Comparison of ENCODE assay signal across 8 cellular contexts in the genomic region with DNA sequence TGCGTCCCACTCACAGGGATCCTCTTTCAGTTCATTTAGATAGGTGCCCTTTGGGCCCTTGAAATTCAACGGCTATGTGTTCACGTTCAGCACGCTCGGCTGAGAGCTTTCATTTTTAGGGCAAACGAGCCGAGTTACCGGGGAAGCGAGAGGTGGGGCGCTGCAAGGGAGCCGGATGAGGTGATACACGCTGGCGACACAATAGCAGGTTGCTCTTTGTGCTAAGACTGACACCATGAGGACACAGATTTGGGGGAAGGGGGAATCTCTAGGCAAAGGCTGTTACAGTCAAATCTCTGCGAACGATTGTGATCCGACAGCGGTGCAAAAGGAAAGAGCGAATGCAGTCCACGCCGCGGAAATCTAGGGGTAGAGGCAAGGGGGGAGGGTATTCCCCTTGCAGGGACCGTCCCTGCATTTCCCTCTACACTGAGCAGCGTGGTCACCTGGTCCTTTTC. TPM values are rescaled to one million over a fixed set of nuclear protein-coding genes. Genes with fewer than 3 reads are reported as not detected.
DNase-seq lines count a peak whose midpoint lies in the region; ATAC-seq and TF ChIP-seq lines count a peak whose summit lies in the region.

No MANE protein-coding gene starts in this region.

- peaks cover 28 to 66% (median 37%) of the 10 kb centered on the region in 4 donors for H3K4me1 Mint-ChIP-seq in CD4-positive, alpha-beta memory T cell
- H3K4me1 Mint-ChIP-seq in endodermal cell (peaks cover 26% of the 10 kb centered on the region), neural crest cell (peaks cover 39% of the 10 kb centered on the region)

- peaks cover 0 to 39% of the 10 kb centered on the region in 2 donors for H3K36me3 Mint-ChIP-seq in CD4-positive, alpha-beta memory T cell
- H3K36me3 Mint-ChIP-seq in endodermal cell (ENCODE audit: low read depth) (no peaks in the 10 kb centered on the region), neural crest cell (ENCODE audit: low read depth) (peaks cover 2% of the 10 kb centered on the region)

- peak overlapping the region; percentile 88 for H3K9ac ChIP-seq in endodermal cell (ENCODE audit: extremely low read depth, low read length, poor library complexity, severe bottlenecking)

- 0% methylated on average over 14 to 23 of the region's 23 CpGs for WGBS in endodermal cell (ENCODE audit: insufficient coverage in 1 of 2, insufficient read length in 1 of 2), 2 experiments

- peak in 3 of 5 donors; percentile 87 to 88 (median 87) for DNase-seq in CD4-positive, alpha-beta memory T cell
- DNase-seq in T-helper 22 cell (ENCODE audit: low read depth) (peak; percentile 62), endodermal cell (no peak), neural crest cell (ENCODE audit: low read depth, low spot score) (no peak), dermis blood vessel endothelial cell (no peak), retina (no peak)

- POLR2A ChIA-PET in CD4-positive, alpha-beta memory T cell (lab: Charles Lee; ENCODE audit: partially characterized antibody) = interaction anchor here (0.6 to 7.7 kb wide), 38 partner anchors 11 to 1439 kb away, joined by 3 to 158 read pairs (median 6); a partner anchor contains a TSS

- ATAC-seq in GM19035 (IDR thresholded peaks at IDR 0.05; ENCODE audit: unreplicated experiment) (peak; percentile 14), HG03342 (IDR thresholded peaks at IDR 0.05; ENCODE audit: unreplicated experiment) (peak; percentile 13)

- CTCF ChIA-PET in CD4-positive, alpha-beta memory T cell (lab: Charles Lee; ENCODE audit: partially characterized antibody) = interaction anchor here (0.9 to 10.6 kb wide), 17 partner anchors 9 to 973 kb away, joined by 3 to 225 read pairs (median 7); a partner anchor contains a TSS

- H3K4me3 Mint-ChIP-seq in CD4-positive, alpha-beta memory T cell = peak overlapping the region; percentile 95 to 99 (median 97)
- H3K4me3 Mint-ChIP-seq in endodermal cell = peak overlapping the region; percentile 90
- H3K4me3 Mint-ChIP-seq in neural crest cell = peak overlapping the region; percentile 98

- H3K27ac ChIP-seq in CD4-positive, alpha-beta memory T cell (ENCODE audit: low read depth, low read length) = peak overlapping the region; percentile 69
- H3K27ac ChIP-seq in endodermal cell (ENCODE audit: low read depth, low read length) = peak overlapping the region; percentile 90

- H3K27me3 Mint-ChIP-seq in CD4-positive, alpha-beta memory T cell = peaks cover 0 to 3% of the 10 kb centered on the region in 2 donors
- H3K27me3 Mint-ChIP-seq in endodermal cell (ENCODE audit: insufficient read depth) (peaks cover 5% of the 10 kb centered on the region), neural crest cell (ENCODE audit: low read depth) (peaks cover 10% of the 10 kb centered on the region)

- peak overlapping the region; percentile 93 to 99 (median 96) for H3K27ac Mint-ChIP-seq in CD4-positive, alpha-beta memory T cell
- H3K27ac Mint-ChIP-seq in endodermal cell (peak overlapping the region; percentile 96), neural crest cell (ENCODE audit: unreplicated experiment) (peak overlapping the region; percentile 99)

- H3K4me3 ChIP-seq in CD4-positive, alpha-beta memory T cell (ENCODE audit: low read length in 2 of 2) = peak overlapping the region; percentile 91 to 95
- peak overlapping the region; percentile 98 for H3K4me3 ChIP-seq in endodermal cell (ENCODE audit: low read length)

- H3K4me1 ChIP-seq in CD4-positive, alpha-beta memory T cell (ENCODE audit: insufficient read depth, low read length) = peaks cover 40% of the 10 kb centered on the region
- peaks cover 3% of the 10 kb centered on the region for H3K4me1 ChIP-seq in endodermal cell (ENCODE audit: control insufficient read depth, insufficient read depth, low read length)

- no peaks in the 10 kb centered on the region for H3K9me3 ChIP-seq in CD4-positive, alpha-beta memory T cell (ENCODE audit: control insufficient read depth in 1 of 2, low read length in 2 of 2)
- H3K9me3 ChIP-seq in endodermal cell (ENCODE audit: control insufficient read depth, low read length) = no peaks in the 10 kb centered on the region

- H3K27me3 ChIP-seq in CD4-positive, alpha-beta memory T cell (ENCODE audit: insufficient read depth, low read length) = no peaks in the 10 kb centered on the region
- H3K27me3 ChIP-seq in endodermal cell (ENCODE audit: control insufficient read depth, insufficient read depth, low read length, poor library complexity, severe bottlenecking) = no peaks in the 10 kb centered on the region

- intact Hi-C loops in CD4-positive, alpha-beta memory T cell (cut with micrococcal nuclease) = loop anchor here (1.0 to 10.0 kb wide), 13 partner anchors 44 to 1838 kb away; a partner anchor contains a TSS

- H3K36me3 ChIP-seq in CD4-positive, alpha-beta memory T cell (ENCODE audit: insufficient read depth, low read length) = no peaks in the 10 kb centered on the region
- no peaks in the 10 kb centered on the region for H3K36me3 ChIP-seq in endodermal cell (ENCODE audit: control insufficient read depth, insufficient read depth, low read length)

- peaks cover 0 to 2% (median 0%) of the 10 kb centered on the region in 8 donors for H3K9me3 Mint-ChIP-seq in CD4-positive, alpha-beta memory T cell
- H3K9me3 Mint-ChIP-seq in endodermal cell (no peaks in the 10 kb centered on the region), neural crest cell (no peaks in the 10 kb centered on the region)

- TF ChIP-seq CTCF in endodermal cell (conservative IDR thresholded peaks at IDR 0.05) (no peak), neural crest cell (conservative IDR thresholded peaks at IDR 0.05) (no peak)

RNA-seq across cellular contexts. Expression of a gene that starts 0.7 kb away (rescaled TPM):
- 1 to 10 TPM; 1.0 to 1.3 TPM for total RNA-seq in CD4-positive, alpha-beta memory T cell
- polyA plus RNA-seq in CD4-positive, alpha-beta memory T cell = under 1 TPM in 1 of 2 donors, not detected in 1; 0.09 TPM
- total RNA-seq in endodermal cell = under 1 TPM; 0.49 to 0.51 TPM
- polyA plus RNA-seq in endodermal cell (2013, experiment 1 of 2) = 0.78 TPM
- 0.91 TPM for polyA plus RNA-seq in endodermal cell (2013, experiment 2 of 2)
- total RNA-seq in neural crest cell = 0.98 and 1.1 TPM in 2 replicates
- total RNA-seq in dermis blood vessel endothelial cell = 0.17 and 0.47 TPM in 2 replicates

RNA-seq across cellular contexts. Expression of a gene that starts 0.8 kb away (rescaled TPM):
- total RNA-seq in CD4-positive, alpha-beta memory T cell = 10 to 100 TPM; 78.7 to 84.8 TPM
- 10 to 100 TPM; 25.1 to 36.9 TPM for polyA plus RNA-seq in CD4-positive, alpha-beta memory T cell
- 10 to 100 TPM; 41.7 to 45.0 TPM for total RNA-seq in endodermal cell
- 43.7 TPM for polyA plus RNA-seq in endodermal cell (2013, experiment 1 of 2)
- polyA plus RNA-seq in endodermal cell (2013, experiment 2 of 2) = 40.6 TPM
- 52.5 and 59.8 TPM in 2 replicates for total RNA-seq in neural crest cell
- total RNA-seq in dermis blood vessel endothelial cell = 121 and 122 TPM in 2 replicates

RNA-seq across cellular contexts. Expression of a gene that starts 44.6 kb away (rescaled TPM):
- 10 to 100 TPM; 46.5 to 52.0 TPM for total RNA-seq in CD4-positive, alpha-beta memory T cell
- polyA plus RNA-seq in CD4-positive, alpha-beta memory T cell = 10 to 100 TPM; 39.6 to 41.5 TPM
- total RNA-seq in endodermal cell (10 to 100 TPM; 55.4 to 68.0 TPM), neural crest cell (43.6 and 47.5 TPM in 2 replicates), dermis blood vessel endothelial cell (34.9 and 38.3 TPM in 2 replicates)
- 47.6 TPM for polyA plus RNA-seq in endodermal cell (2013, experiment 1 of 2)
- polyA plus RNA-seq in endodermal cell (2013, experiment 2 of 2) = 44.3 TPM

Comparison
In these comparisons a context has a peak if more than half of its experiments do, and no peak if none do; other contexts are left out.
1. DNase-seq: peak in CD4-positive, alpha-beta memory T cell (3 of 5) and T-helper 22 cell (single experiment); none in endodermal cell (single experiment), neural crest cell (single experiment), dermis blood vessel endothelial cell (single experiment) and retina (single experiment).
2. Peak in every context shown above with its lines, with median percentiles within 50 percentile points of each other: H3K27ac Mint-ChIP-seq and H3K4me3 Mint-ChIP-seq.